18 cellular contexts compared by ENCODE assay signal in the genomic region with DNA sequence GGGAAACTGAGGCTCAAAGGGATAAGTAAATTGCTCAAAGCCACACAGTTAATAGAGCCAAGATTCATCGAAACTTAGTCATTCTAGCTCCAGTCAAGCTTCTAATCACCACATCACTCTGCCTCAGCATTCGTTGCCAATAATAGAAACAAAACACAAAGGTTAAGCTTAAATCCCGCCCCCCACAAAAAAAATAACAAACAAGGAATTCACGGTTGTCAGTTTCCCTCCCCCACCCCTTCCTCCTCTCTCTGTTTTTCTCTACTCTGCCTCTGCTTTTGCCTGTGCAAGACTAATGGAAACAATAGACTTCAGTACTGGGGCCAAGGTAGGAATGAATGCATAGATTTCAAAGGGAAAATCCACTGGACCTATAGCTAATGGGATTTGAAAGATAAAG.
A peak's percentile ranks its signal among the peaks of the same experiment; 100 is the strongest.
DNase-seq lines count a peak whose midpoint lies in the region; ATAC-seq and TF ChIP-seq lines count a peak whose summit lies in the region.
"Had no signal": no experiment of that assay in that cellular context is flagged by ENCODE, and none has a peak within 500 bp of the region (broad histone marks: within the 10 kb centered on the region; RNA-seq: fewer than 3 reads in every experiment).

No MANE protein-coding gene starts in this region.

- H3K9me3 ChIP-seq in endodermal cell (ENCODE audit: control insufficient read depth, low read length): peaks cover 16% of the 10 kb centered on the region
- H3K9me3 ChIP-seq in neuronal stem cell (replicated peaks in 1 of 2; ENCODE audit: control insufficient read depth in 2 of 2, insufficient read depth in 1 of 2, low read depth in 1 of 2, low read length in 2 of 2): peaks cover 0 to 2% of the 10 kb centered on the region in 2 donors
- no peaks in the 10 kb centered on the region for H3K9me3 ChIP-seq in gastrocnemius medialis
- peaks cover 5% of the 10 kb centered on the region for H3K9me3 ChIP-seq in psoas muscle
- H3K9me3 ChIP-seq: SJCRH30, tibial artery had no signal

- H3K14ac ChIP-seq in neuronal stem cell (ENCODE audit: low read length): no peak overlapping the region

- H3K4ac ChIP-seq in neuronal stem cell (ENCODE audit: low read length): no peak overlapping the region

- no peaks in the 10 kb centered on the region for H3K36me3 Mint-ChIP-seq in endodermal cell (ENCODE audit: low read depth)
- H3K36me3 Mint-ChIP-seq in activated CD8-positive, alpha-beta T cell treated with anti-CD3 and anti-CD28 coated beads for 36 hours (ENCODE audit: low read depth): no peaks in the 10 kb centered on the region
- H3K36me3 Mint-ChIP-seq: stimulated activated effector memory CD8-positive, alpha-beta T cell treated with anti-CD3 and anti-CD28 coated beads, Interleukin-12 subunit alpha, Interleukin-12 subunit beta, amount 100 ng/mL, for 72 hours had no signal

- ATAC-seq in gastrocnemius medialis (no peak), psoas muscle (no peak), GM21447 (IDR thresholded peaks at IDR 0.05; ENCODE audit: unreplicated experiment) (no peak)
- ATAC-seq in activated CD8-positive, alpha-beta T cell treated with anti-CD3 and anti-CD28 coated beads for 36 hours: no peak
- ATAC-seq: activated naive CD8-positive, alpha-beta T cell treated with anti-CD3 and anti-CD28 coated beads, Interleukin-2, amount 50 U/mL, for 24 hours; stimulated activated effector memory CD8-positive, alpha-beta T cell treated with anti-CD3 and anti-CD28 coated beads, Interleukin-12 subunit alpha, Interleukin-12 subunit beta, amount 100 ng/mL, for 72 hours had no signal

- H4K8ac ChIP-seq in neuronal stem cell (ENCODE audit: low read depth, low read length): no peak overlapping the region

- WGBS in endodermal cell (ENCODE audit: insufficient coverage in 1 of 2, insufficient read length in 1 of 2), 2 experiments: 53 to 100% methylated on average over 1 to 4 of the region's 4 CpGs
- no CpG with 5 or more reads among the region's 4 CpGs for WGBS in neuronal stem cell (ENCODE audit: extremely low coverage in 2 of 2, insufficient read length in 2 of 2, insufficient replicate concordance in 1 of 2), 2 donors
- 27 to 40% (median 32%) methylated on average over 4 of the region's 4 CpGs for WGBS in psoas muscle, 3 donors

- no peak for TF ChIP-seq POLR2A in gastrocnemius medialis (IDR thresholded peaks at IDR 0.05)

- no peak overlapping the region for H3K9ac ChIP-seq in endodermal cell (ENCODE audit: extremely low read depth, low read length, poor library complexity, severe bottlenecking)
- H3K9ac ChIP-seq in neuronal stem cell (ENCODE audit: low read depth, low read length, poor library complexity): no peak overlapping the region
- H3K9ac ChIP-seq: BLaER1 had no signal

- H2AFZ ChIP-seq in neuronal stem cell (ENCODE audit: low read length): no peak overlapping the region

- TF ChIP-seq CTCF in endodermal cell (conservative IDR thresholded peaks at IDR 0.05) (no peak), gastrocnemius medialis (IDR thresholded peaks at IDR 0.05 in 4 of 5, conservative IDR thresholded peaks at IDR 0.05 in 1 of 5) (no peak), psoas muscle (IDR thresholded peaks at IDR 0.05) (no peak)
- no peak for TF ChIP-seq CTCF in activated CD8-positive, alpha-beta T cell treated with anti-CD3 and anti-CD28 coated beads for 36 hours (IDR thresholded peaks at IDR 0.05)

- H3K36me3 ChIP-seq in endodermal cell (ENCODE audit: control insufficient read depth, insufficient read depth, low read length): no peaks in the 10 kb centered on the region
- no peaks in the 10 kb centered on the region for H3K36me3 ChIP-seq in neuronal stem cell (replicated peaks in 1 of 2; ENCODE audit: control insufficient read depth in 2 of 2, insufficient read depth in 2 of 2, low read length in 2 of 2)
- no peaks in the 10 kb centered on the region for H3K36me3 ChIP-seq in gastrocnemius medialis
- H3K36me3 ChIP-seq in psoas muscle (ENCODE audit: insufficient read depth in 1 of 2, low read depth in 1 of 2): no peaks in the 10 kb centered on the region
- H3K36me3 ChIP-seq: BLaER1, SJCRH30, tibial artery had no signal

- peak overlapping the region; percentile 63 for H3K4me3 ChIP-seq in endodermal cell (ENCODE audit: low read length)
- no peak overlapping the region for H3K4me3 ChIP-seq in neuronal stem cell (ENCODE audit: low read length in 2 of 2)
- H3K4me3 ChIP-seq in gastrocnemius medialis: no peak overlapping the region
- H3K4me3 ChIP-seq in psoas muscle: no peak overlapping the region
- H3K4me3 ChIP-seq: BLaER1, SJCRH30, tibial artery had no signal

- H3K4me2 ChIP-seq in neuronal stem cell (ENCODE audit: insufficient read depth, low read length, poor library complexity, severe bottlenecking): peak overlapping the region; percentile 19
- H3K4me2 ChIP-seq: BLaER1 had no signal

- POLR2A ChIA-PET in activated CD8-positive, alpha-beta T cell treated with anti-CD3 and anti-CD28 coated beads for 36 hours (lab: Charles Lee): no interaction called here

- H3K4me1 ChIP-seq in endodermal cell (ENCODE audit: control insufficient read depth, insufficient read depth, low read length) (no peaks in the 10 kb centered on the region), neuronal stem cell (ENCODE audit: control insufficient read depth in 2 of 2, insufficient read depth in 1 of 2, low read depth in 1 of 2, low read length in 2 of 2) (peaks cover 0 to 11% of the 10 kb centered on the region in 2 donors), gastrocnemius medialis (no peaks in the 10 kb centered on the region), psoas muscle (no peaks in the 10 kb centered on the region)
- H3K4me1 ChIP-seq: BLaER1, SJCRH30, tibial artery had no signal

- no peak overlapping the region for H2BK15ac ChIP-seq in neuronal stem cell (ENCODE audit: low read length)

- no peak overlapping the region for H4K91ac ChIP-seq in neuronal stem cell (ENCODE audit: low read depth, low read length, poor library complexity)

- peaks cover 30% of the 10 kb centered on the region for H3K9me3 Mint-ChIP-seq in endodermal cell
- H3K9me3 Mint-ChIP-seq in activated CD8-positive, alpha-beta T cell treated with anti-CD3 and anti-CD28 coated beads for 36 hours: peaks cover 2% of the 10 kb centered on the region
- H3K9me3 Mint-ChIP-seq: activated naive CD8-positive, alpha-beta T cell treated with anti-CD3 and anti-CD28 coated beads, Interleukin-2, amount 50 U/mL, for 24 hours; central memory CD8-positive, alpha-beta T cell; stimulated activated effector memory CD8-positive, alpha-beta T cell treated with anti-CD3 and anti-CD28 coated beads, Interleukin-12 subunit alpha, Interleukin-12 subunit beta, amount 100 ng/mL, for 72 hours had no signal

- H3K79me1 ChIP-seq in neuronal stem cell (ENCODE audit: low read depth, low read length): no peaks in the 10 kb centered on the region

- no peak overlapping the region for H2BK5ac ChIP-seq in neuronal stem cell (ENCODE audit: low read length)

- in situ Hi-C loops in gastrocnemius medialis (cut with MboI; ENCODE audit: low sequenced_read_pairs in 4 of 4): no loop called here

- H2BK12ac ChIP-seq in neuronal stem cell (ENCODE audit: low read length): no peak overlapping the region

- no peaks in the 10 kb centered on the region for H3K27me3 ChIP-seq in endodermal cell (ENCODE audit: control insufficient read depth, insufficient read depth, low read length, poor library complexity, severe bottlenecking)
- H3K27me3 ChIP-seq in neuronal stem cell (ENCODE audit: control insufficient read depth in 3 of 3, insufficient read depth in 3 of 3, low read depth in 1 of 3, low read length in 3 of 3): no peaks in the 10 kb centered on the region
- no peaks in the 10 kb centered on the region for H3K27me3 ChIP-seq in gastrocnemius medialis
- H3K27me3 ChIP-seq in psoas muscle (ENCODE audit: insufficient read depth in 3 of 3, low read length in 2 of 3): no peaks in the 10 kb centered on the region
- H3K27me3 ChIP-seq: BLaER1, SJCRH30, tibial artery had no signal

- H3K4me1 Mint-ChIP-seq in endodermal cell: peaks cover 5% of the 10 kb centered on the region
- no peaks in the 10 kb centered on the region for H3K4me1 Mint-ChIP-seq in activated CD8-positive, alpha-beta T cell treated with anti-CD3 and anti-CD28 coated beads for 36 hours (ENCODE audit: low read depth)
- H3K4me1 Mint-ChIP-seq: activated naive CD8-positive, alpha-beta T cell treated with anti-CD3 and anti-CD28 coated beads, Interleukin-2, amount 50 U/mL, for 24 hours; central memory CD8-positive, alpha-beta T cell had no signal

- intact Hi-C loops in gastrocnemius medialis (cut with DNase I; ENCODE audit: low total_unique reads) (no loop called here), psoas muscle (cut with DNase I) (no loop called here)
- intact Hi-C loops in activated CD8-positive, alpha-beta T cell treated with anti-CD3 and anti-CD28 coated beads for 36 hours (cut with micrococcal nuclease): no loop called here

- no peak overlapping the region for H3K18ac ChIP-seq in neuronal stem cell (ENCODE audit: low read length)

- H3K23ac ChIP-seq in neuronal stem cell (ENCODE audit: low read depth, low read length, poor library complexity): no peak overlapping the region

- H2AK5ac ChIP-seq in neuronal stem cell (ENCODE audit: low read depth, low read length): no peak overlapping the region

- no peak overlapping the region for H2BK120ac ChIP-seq in neuronal stem cell (ENCODE audit: low read depth, low read length)

- H3K27ac ChIP-seq in endodermal cell (ENCODE audit: low read depth, low read length) (no peak overlapping the region), neuronal stem cell (replicated peaks; ENCODE audit: low read length) (peak overlapping the region; percentile 66), gastrocnemius medialis (no peak overlapping the region), psoas muscle (no peak overlapping the region)
- H3K27ac ChIP-seq: BLaER1, SJCRH30, tibial artery had no signal

- peak; percentile 9 for DNase-seq in GM03348 (ENCODE audit: low spot score)
- DNase-seq in M059J (ENCODE audit: low read depth): peak; percentile 83
- no peak for DNase-seq in endodermal cell
- peak; percentile 48 for DNase-seq in neuronal stem cell (ENCODE audit: low spot score)
- no peak for DNase-seq in gastrocnemius medialis
- DNase-seq in psoas muscle: no peak
- no peak for DNase-seq in activated CD8-positive, alpha-beta T cell treated with anti-CD3 and anti-CD28 coated beads for 36 hours
- DNase-seq: activated CD4-positive, alpha-beta T cell treated with anti-CD3 and anti-CD28 coated beads, Interleukin-2, amount 50 U/mL, for 4 hours; activated naive CD8-positive, alpha-beta T cell treated with anti-CD3 and anti-CD28 coated beads, Interleukin-2, amount 50 U/mL, for 24 hours; activated T-cell treated with anti-CD3 and anti-CD28 coated beads, Interleukin-2, amount 50 U/mL, for 48 hours; DND-41; NCI-H446; tibial artery had no signal

- H3K27ac Mint-ChIP-seq in endodermal cell: no peak overlapping the region
- H3K27ac Mint-ChIP-seq in activated CD8-positive, alpha-beta T cell treated with anti-CD3 and anti-CD28 coated beads for 36 hours: no peak overlapping the region
- H3K27ac Mint-ChIP-seq: activated naive CD8-positive, alpha-beta T cell treated with anti-CD3 and anti-CD28 coated beads, Interleukin-2, amount 50 U/mL, for 24 hours; stimulated activated effector memory CD8-positive, alpha-beta T cell treated with anti-CD3 and anti-CD28 coated beads, Interleukin-12 subunit alpha, Interleukin-12 subunit beta, amount 100 ng/mL, for 72 hours had no signal

- CTCF ChIA-PET in activated CD8-positive, alpha-beta T cell treated with anti-CD3 and anti-CD28 coated beads for 36 hours (lab: Charles Lee): no interaction called here

- H3K4me3 Mint-ChIP-seq in endodermal cell: no peak overlapping the region
- H3K4me3 Mint-ChIP-seq in activated CD8-positive, alpha-beta T cell treated with anti-CD3 and anti-CD28 coated beads for 36 hours: no peak overlapping the region
- H3K4me3 Mint-ChIP-seq: activated naive CD8-positive, alpha-beta T cell treated with anti-CD3 and anti-CD28 coated beads, Interleukin-2, amount 50 U/mL, for 24 hours; central memory CD8-positive, alpha-beta T cell; stimulated activated effector memory CD8-positive, alpha-beta T cell treated with anti-CD3 and anti-CD28 coated beads, Interleukin-12 subunit alpha, Interleukin-12 subunit beta, amount 100 ng/mL, for 72 hours had no signal

- H3K27me3 Mint-ChIP-seq in endodermal cell (ENCODE audit: insufficient read depth): no peaks in the 10 kb centered on the region
- H3K27me3 Mint-ChIP-seq in activated CD8-positive, alpha-beta T cell treated with anti-CD3 and anti-CD28 coated beads for 36 hours: peaks cover 6% of the 10 kb centered on the region
- H3K27me3 Mint-ChIP-seq: central memory CD8-positive, alpha-beta T cell had no signal

Comparison
In these comparisons a context has a peak if more than half of its experiments do, and no peak if none do; other contexts are left out.
1. DNase-seq: peak in GM03348 (single experiment), M059J (single experiment) and neuronal stem cell (single experiment); none in endodermal cell (single experiment), gastrocnemius medialis (0 of 2), psoas muscle (0 of 2) and activated CD8-positive, alpha-beta T cell treated with anti-CD3 and anti-CD28 coated beads for 36 hours (single experiment).